Comparison of ENCODE assay signal across 8 cellular contexts in the genomic region with DNA sequence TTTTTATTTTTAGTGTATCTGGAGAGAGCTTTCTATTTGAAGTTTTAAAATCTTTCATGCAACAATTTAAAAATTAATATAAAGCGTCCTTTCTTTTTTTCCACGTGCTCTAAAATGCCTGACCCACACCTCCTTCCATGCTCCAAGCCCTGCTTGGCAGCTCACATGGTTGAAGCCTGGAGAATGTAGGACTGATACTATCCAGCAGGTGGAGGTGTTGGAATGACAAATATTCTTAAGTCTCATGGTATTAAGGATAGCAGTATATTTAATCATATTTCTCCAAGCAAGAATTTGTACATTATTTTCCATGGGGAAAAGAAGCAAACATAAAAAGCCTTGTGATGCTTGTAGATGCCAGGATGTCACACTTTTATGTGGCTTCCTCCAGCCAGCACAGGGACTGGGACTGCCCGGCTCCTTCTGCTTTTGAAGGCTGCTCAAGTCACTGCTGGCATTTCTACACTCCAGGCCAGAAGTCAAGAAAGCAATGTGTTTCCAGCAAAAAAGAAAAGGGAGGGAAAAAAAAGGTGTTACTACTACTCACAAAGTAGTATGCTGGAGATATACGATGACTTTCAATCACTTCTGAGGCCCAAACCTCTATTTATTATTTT. TPM values are rescaled to one million over a fixed set of nuclear protein-coding genes. Genes with fewer than 3 reads are reported as not detected.
DNase-seq lines count a peak whose midpoint lies in the region; ATAC-seq and TF ChIP-seq lines count a peak whose summit lies in the region.

No MANE protein-coding gene starts in this region.

- ATAC-seq in GM18861 (IDR thresholded peaks at IDR 0.05; ENCODE audit: unreplicated experiment) (peak; percentile 66), activated B cell treated with CpG ODN at 0.5 μM for 24 hours (ENCODE audit: low read depth) (peak; percentile 49), left ventricle myocardium superior (peak; percentile 76), GM18909 (IDR thresholded peaks at IDR 0.05; ENCODE audit: poor library complexity, unreplicated experiment) (no peak)

- TF ChIP-seq POLR2A in spleen (IDR thresholded peaks at IDR 0.05) = no peak

- no peak overlapping the region for H3K27ac ChIP-seq in spleen

- peaks cover 86% of the 10 kb centered on the region for H3K36me3 Mint-ChIP-seq in activated B cell treated with CpG ODN at 0.5 μM for 24 hours (ENCODE audit: low read depth)

- POLR2A ChIA-PET in activated B cell treated with CpG ODN at 0.5 μM for 24 hours (lab: Charles Lee) = no interaction called here

- no peaks in the 10 kb centered on the region for H3K9me3 Mint-ChIP-seq in activated B cell treated with CpG ODN at 0.5 μM for 24 hours

- no peaks in the 10 kb centered on the region for H3K9me3 ChIP-seq in spleen

- no peak overlapping the region for H3K27ac Mint-ChIP-seq in activated B cell treated with CpG ODN at 0.5 μM for 24 hours

- H3K27me3 Mint-ChIP-seq in activated B cell treated with CpG ODN at 0.5 μM for 24 hours = no peaks in the 10 kb centered on the region

- CTCF ChIA-PET in activated B cell treated with CpG ODN at 0.5 μM for 24 hours (lab: Charles Lee) = interaction anchor here (0.8 to 3.7 kb wide), 4 partner anchors 61 to 224 kb away, joined by 3 to 29 read pairs (median 4); no protein-coding TSS in a partner anchor

- H3K36me3 ChIP-seq in spleen = peaks cover 3 to 100% (median 54%) of the 10 kb centered on the region in 6 donors

- no peak overlapping the region for H3K4me3 ChIP-seq in spleen

- WGBS in spleen, 5 donors = 78 to 94% (median 79%) methylated on average over 4 of the region's 4 CpGs

- peak; percentile 74 for DNase-seq in AG20443 (ENCODE audit: low spot score)
- DNase-seq in MV-4-11 (lab: John Stamatoyannopoulos, UW) = peak; percentile 18
- no peak for DNase-seq in activated B cell treated with CpG ODN at 0.5 μM for 24 hours
- DNase-seq in left ventricle myocardium superior = no peak
- DNase-seq in spleen = no peak
- no peak for DNase-seq in mesenteric fat pad (ENCODE audit: low spot score)

- no peaks in the 10 kb centered on the region for H3K4me1 ChIP-seq in spleen

- TF ChIP-seq CTCF in activated B cell treated with CpG ODN at 0.5 μM for 24 hours (IDR thresholded peaks at IDR 0.05) (no peak), spleen (IDR thresholded peaks at IDR 0.05 in 8 of 11, conservative IDR thresholded peaks at IDR 0.05 in 3 of 11) (peak in 9 of 11 experiments; percentile 20 to 64 (median 51))

- H3K4me3 Mint-ChIP-seq in activated B cell treated with CpG ODN at 0.5 μM for 24 hours = no peak overlapping the region

- H3K4me1 Mint-ChIP-seq in activated B cell treated with CpG ODN at 0.5 μM for 24 hours = no peaks in the 10 kb centered on the region

- no peaks in the 10 kb centered on the region for H3K27me3 ChIP-seq in spleen (replicated peaks in 1 of 7)

- intact Hi-C loops in activated B cell treated with CpG ODN at 0.5 μM for 24 hours (cut with micrococcal nuclease) = loop anchor here (1.0 to 2.0 kb wide), 3 partner anchors 105 to 836 kb away; no protein-coding TSS in a partner anchor
- intact Hi-C loops in left ventricle myocardium superior (cut with micrococcal nuclease) = loop anchor here (5.0 kb wide), 1 partner anchor 222 kb away; no protein-coding TSS in a partner anchor
- intact Hi-C loops in spleen (cut with DNase I; ENCODE audit: low total_unique reads) = loop anchor here (10.0 kb wide), 1 partner anchor 219 kb away; no protein-coding TSS in a partner anchor

RNA-seq across cellular contexts. Expression of gene BZW2, which starts 49.7 kb away (rescaled TPM):
- 47.2 and 48.2 TPM in 2 replicates for total RNA-seq in activated B cell treated with CpG ODN at 0.5 μM for 24 hours
- total RNA-seq in left ventricle myocardium superior = 377 TPM
- 10 to 100 TPM; 19.4 to 36.8 (median 26.6) TPM for total RNA-seq in spleen
- polyA plus RNA-seq in spleen = 10 to 100 TPM; 23.2 to 40.5 (median 28.8) TPM
- 41.9 TPM for total RNA-seq in mesenteric fat pad

RNA-seq across cellular contexts. Expression of gene ANKMY2, which starts 50.2 kb away (rescaled TPM):
- total RNA-seq in activated B cell treated with CpG ODN at 0.5 μM for 24 hours (9.4 and 11.3 TPM in 2 replicates), left ventricle myocardium superior (24.6 TPM), spleen (10 to 100 TPM; 10.6 to 19.9 (median 13.4) TPM), mesenteric fat pad (14.9 TPM)
- 1 to 10 TPM; 4.6 to 9.1 (median 5.9) TPM for polyA plus RNA-seq in spleen

RNA-seq across cellular contexts. Expression of gene TSPAN13, which starts 57.8 kb away (rescaled TPM):
- total RNA-seq in activated B cell treated with CpG ODN at 0.5 μM for 24 hours = 15.1 and 17.8 TPM in 2 replicates
- 18.1 TPM for total RNA-seq in left ventricle myocardium superior
- total RNA-seq in spleen = 10 to 100 TPM; 30.1 to 52.6 (median 47.0) TPM
- polyA plus RNA-seq in spleen = 10 to 100 TPM; 39.7 to 53.0 (median 42.5) TPM
- 49.9 TPM for total RNA-seq in mesenteric fat pad

Comparison
In these comparisons a context has a peak if more than half of its experiments do, and no peak if none do; other contexts are left out.
1. DNase-seq: peak in AG20443 (single experiment) and MV-4-11 (single experiment); none in activated B cell treated with CpG ODN at 0.5 μM for 24 hours (single experiment), left ventricle myocardium superior (single experiment), spleen (single experiment) and mesenteric fat pad (single experiment).